8 cellular contexts compared by ENCODE assay signal in the genomic region with DNA sequence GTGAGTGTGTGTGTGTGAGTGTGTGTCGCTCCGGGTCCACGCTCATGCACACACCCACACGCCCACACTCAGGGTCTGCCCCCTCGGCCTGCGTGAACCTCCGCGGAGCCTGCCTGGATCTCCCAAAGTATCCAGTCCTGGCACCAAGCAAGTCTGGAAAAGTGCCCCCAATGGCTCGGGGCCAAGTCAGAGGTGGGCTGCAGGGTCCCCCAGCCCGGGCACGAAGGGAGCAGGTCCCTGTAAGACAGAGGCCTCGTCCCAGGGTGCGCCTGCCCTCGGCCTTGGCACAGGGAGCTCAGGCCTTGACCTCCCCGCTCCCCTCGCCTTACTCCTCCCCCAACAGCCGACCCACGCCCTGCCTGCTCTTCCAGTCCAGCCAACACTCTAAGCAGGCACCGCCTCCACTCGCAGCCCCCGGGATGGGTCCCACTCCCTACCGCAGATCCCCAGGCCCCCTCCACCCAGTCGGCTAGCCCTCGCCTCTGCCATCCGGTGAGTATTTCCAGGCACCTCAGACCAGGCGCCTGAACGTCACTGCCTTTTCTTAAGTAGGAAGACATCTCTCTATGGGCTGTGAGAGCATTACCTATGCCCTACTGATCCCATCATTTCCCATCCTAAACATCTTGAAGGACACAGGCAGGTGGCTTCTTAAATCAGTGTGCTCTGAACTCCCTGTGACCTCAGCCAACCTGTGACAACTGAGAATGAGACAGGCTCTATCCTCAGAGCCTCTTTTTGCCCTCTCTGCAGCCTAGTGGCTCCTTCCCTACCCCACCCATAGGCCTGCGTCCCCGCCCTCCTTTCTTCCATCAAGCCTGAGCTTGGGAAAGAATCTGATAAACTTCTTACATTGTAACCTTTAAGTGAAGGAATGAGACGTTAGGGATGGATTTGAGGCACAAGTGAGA. TPM values are rescaled to one million over a fixed set of nuclear protein-coding genes. Genes with fewer than 3 reads are reported as not detected.
A peak's percentile ranks its signal among the peaks of the same experiment; 100 is the strongest.
DNase-seq lines count a peak whose midpoint lies in the region; ATAC-seq and TF ChIP-seq lines count a peak whose summit lies in the region.

No MANE protein-coding gene starts in this region.

- TF ChIP-seq CTCF in AG10803 (conservative IDR thresholded peaks at IDR 0.05; ENCODE audit: low read length) = no peak

- H3K4me3 ChIP-seq in AG10803 (ENCODE audit: low read length) (peak overlapping the region; percentile 94), iPS-15b (ENCODE audit: low read depth, low read length) (peak overlapping the region; percentile 76), skeletal muscle cell (ENCODE audit: low read depth, low read length) (peak overlapping the region; percentile 88)

- no peaks in the 10 kb centered on the region for H3K9me3 ChIP-seq in iPS-15b (ENCODE audit: control insufficient read depth, insufficient read depth, low read length)

- H3K27me3 ChIP-seq in iPS-15b (ENCODE audit: control insufficient read depth, insufficient read depth, low read length) = no peaks in the 10 kb centered on the region

- H3K27ac ChIP-seq in adipose tissue (ENCODE audit: low read depth, low read length) = peak overlapping the region; percentile 44

- WGBS in adipose tissue, 3 donors = 16 to 34% (median 26%) methylated on average over 26 to 30 of the region's 30 CpGs

- H3K4me1 ChIP-seq in iPS-15b (ENCODE audit: control insufficient read depth, insufficient read depth, low read length) = no peaks in the 10 kb centered on the region

- H3K9ac ChIP-seq in iPS-15b (ENCODE audit: low read depth, low read length) = peak overlapping the region; percentile 87

- no peaks in the 10 kb centered on the region for H3K36me3 ChIP-seq in iPS-15b (ENCODE audit: control insufficient read depth, insufficient read depth, low read length)

- peak; percentile 24 for ATAC-seq in HG02840 (IDR thresholded peaks at IDR 0.05; ENCODE audit: low FRiP score, unreplicated experiment)

- DNase-seq in AG10803 (ENCODE audit: low read depth) = peak; percentile 30
- no peak for DNase-seq in skeletal muscle cell (ENCODE audit: low read depth)
- DNase-seq in NOMO-1 (lab: John Stamatoyannopoulos, UW; ENCODE audit: unreplicated experiment in 2 of 2) = no peak
- DNase-seq in NCI-H1436 treated with DMSO at 0.1 percent for 48 hours (lab: John Stamatoyannopoulos, UW) = no peak
- no peak for DNase-seq in NCI-H1092 (lab: John Stamatoyannopoulos, UW)

RNA-seq across cellular contexts. Expression of gene FAM114A1, which starts 0.7 kb away (rescaled TPM):
- 10 to 100 TPM; 11.0 to 50.7 (median 20.6) TPM for polyA plus RNA-seq in adipose tissue

RNA-seq across cellular contexts. Expression of gene TLR6, which starts 11.7 kb away (rescaled TPM):
- polyA plus RNA-seq in adipose tissue = under 1 TPM; 0.14 to 0.88 (median 0.79) TPM
